Comparison of ENCODE assay signal across 1 cellular context in the genomic region with DNA sequence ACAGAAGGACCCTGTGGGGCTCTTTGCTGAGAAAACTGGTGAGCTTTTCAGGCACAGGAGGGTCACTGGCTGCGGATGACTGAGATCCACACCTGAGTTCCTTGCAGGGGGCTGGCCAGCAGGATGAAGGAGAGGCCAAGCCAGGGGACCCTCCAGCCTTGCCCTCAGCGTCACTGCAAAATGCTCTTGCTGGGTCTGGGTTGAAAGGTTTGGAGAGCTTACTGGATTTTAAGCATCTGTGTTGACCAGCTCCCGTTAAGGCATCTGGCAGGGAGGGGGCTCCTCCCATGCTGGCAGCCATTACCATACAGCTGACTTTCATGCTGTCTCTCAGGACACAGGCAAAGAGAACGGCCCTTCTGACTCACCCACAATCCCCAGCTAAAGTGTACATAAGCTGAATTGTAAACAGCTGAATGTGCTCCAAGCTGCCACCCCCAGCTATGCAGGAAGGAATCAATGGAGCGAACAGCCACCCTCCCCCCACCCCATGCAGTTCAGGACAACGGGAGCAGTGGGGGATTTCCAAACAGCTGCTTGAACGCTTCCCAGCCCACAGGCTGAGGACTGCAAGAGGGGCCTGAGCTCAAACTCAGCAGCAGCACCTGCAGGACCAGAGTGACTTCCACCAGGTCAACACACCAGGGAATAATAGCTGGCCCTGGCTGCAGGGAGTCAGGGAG.
TF ChIP-seq lines count a peak whose summit lies in the region.

No MANE protein-coding gene starts in this region.

TF ChIP-seq in HepG2, 621 proteins besides CTCF, POLR2A, EP300 and RAD21 (continued from another document and continues in another):
- TF ChIP-seq, protein P1, sequence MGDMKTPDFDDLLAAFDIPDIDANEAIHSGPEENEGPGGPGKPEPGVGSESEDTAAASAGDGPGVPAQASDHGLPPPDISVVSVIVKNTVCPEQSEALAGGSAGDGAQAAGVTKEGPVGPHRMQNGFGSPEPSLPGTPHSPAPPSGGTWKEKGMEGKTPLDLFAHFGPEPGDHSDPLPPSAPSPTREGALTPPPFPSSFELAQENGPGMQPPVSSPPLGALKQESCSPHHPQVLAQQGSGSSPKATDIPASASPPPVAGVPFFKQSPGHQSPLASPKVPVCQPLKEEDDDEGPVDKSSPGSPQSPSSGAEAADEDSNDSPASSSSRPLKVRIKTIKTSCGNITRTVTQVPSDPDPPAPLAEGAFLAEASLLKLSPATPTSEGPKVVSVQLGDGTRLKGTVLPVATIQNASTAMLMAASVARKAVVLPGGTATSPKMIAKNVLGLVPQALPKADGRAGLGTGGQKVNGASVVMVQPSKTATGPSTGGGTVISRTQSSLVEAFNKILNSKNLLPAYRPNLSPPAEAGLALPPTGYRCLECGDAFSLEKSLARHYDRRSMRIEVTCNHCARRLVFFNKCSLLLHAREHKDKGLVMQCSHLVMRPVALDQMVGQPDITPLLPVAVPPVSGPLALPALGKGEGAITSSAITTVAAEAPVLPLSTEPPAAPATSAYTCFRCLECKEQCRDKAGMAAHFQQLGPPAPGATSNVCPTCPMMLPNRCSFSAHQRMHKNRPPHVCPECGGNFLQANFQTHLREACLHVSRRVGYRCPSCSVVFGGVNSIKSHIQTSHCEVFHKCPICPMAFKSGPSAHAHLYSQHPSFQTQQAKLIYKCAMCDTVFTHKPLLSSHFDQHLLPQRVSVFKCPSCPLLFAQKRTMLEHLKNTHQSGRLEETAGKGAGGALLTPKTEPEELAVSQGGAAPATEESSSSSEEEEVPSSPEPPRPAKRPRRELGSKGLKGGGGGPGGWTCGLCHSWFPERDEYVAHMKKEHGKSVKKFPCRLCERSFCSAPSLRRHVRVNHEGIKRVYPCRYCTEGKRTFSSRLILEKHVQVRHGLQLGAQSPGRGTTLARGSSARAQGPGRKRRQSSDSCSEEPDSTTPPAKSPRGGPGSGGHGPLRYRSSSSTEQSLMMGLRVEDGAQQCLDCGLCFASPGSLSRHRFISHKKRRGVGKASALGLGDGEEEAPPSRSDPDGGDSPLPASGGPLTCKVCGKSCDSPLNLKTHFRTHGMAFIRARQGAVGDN (CRISPR knock-in tag; IDR thresholded peaks at IDR 0.05): peak; percentile 95
- peak; percentile 52; the same call in 1 of the 2 replicates for TF ChIP-seq ZNF619 (CRISPR knock-in tag; IDR thresholded peaks at IDR 0.05)
- TF ChIP-seq, protein P2, sequence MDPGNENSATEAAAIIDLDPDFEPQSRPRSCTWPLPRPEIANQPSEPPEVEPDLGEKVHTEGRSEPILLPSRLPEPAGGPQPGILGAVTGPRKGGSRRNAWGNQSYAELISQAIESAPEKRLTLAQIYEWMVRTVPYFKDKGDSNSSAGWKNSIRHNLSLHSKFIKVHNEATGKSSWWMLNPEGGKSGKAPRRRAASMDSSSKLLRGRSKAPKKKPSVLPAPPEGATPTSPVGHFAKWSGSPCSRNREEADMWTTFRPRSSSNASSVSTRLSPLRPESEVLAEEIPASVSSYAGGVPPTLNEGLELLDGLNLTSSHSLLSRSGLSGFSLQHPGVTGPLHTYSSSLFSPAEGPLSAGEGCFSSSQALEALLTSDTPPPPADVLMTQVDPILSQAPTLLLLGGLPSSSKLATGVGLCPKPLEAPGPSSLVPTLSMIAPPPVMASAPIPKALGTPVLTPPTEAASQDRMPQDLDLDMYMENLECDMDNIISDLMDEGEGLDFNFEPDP (CRISPR knock-in tag; conservative IDR thresholded peaks at IDR 0.05): no peak
- peak; percentile 54 for TF ChIP-seq U2AF1 (optimal IDR thresholded peaks at IDR 0.05; ENCODE audit: low read depth, low read length)
- no peak for TF ChIP-seq CHD4 (IDR thresholded peaks at IDR 0.05; ENCODE audit: borderline replicate concordance, low read length)
- TF ChIP-seq ZSCAN22 (CRISPR knock-in tag; IDR thresholded peaks at IDR 0.05): no peak
- TF ChIP-seq, protein P3, sequence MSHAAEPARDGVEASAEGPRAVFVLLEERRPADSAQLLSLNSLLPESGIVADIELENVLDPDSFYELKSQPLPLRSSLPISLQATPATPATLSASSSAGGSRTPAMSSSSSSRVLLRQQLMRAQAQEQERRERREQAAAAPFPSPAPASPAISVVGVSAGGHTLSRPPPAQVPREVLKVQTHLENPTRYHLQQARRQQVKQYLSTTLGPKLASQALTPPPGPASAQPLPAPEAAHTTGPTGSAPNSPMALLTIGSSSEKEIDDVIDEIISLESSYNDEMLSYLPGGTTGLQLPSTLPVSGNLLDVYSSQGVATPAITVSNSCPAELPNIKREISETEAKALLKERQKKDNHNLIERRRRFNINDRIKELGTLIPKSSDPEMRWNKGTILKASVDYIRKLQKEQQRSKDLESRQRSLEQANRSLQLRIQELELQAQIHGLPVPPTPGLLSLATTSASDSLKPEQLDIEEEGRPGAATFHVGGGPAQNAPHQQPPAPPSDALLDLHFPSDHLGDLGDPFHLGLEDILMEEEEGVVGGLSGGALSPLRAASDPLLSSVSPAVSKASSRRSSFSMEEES (CRISPR knock-in tag; IDR thresholded peaks at IDR 0.05): peak; percentile 71; the same call in 1 of the 2 replicates
- no peak for TF ChIP-seq ARNT (IDR thresholded peaks at IDR 0.05)
- TF ChIP-seq, protein P4, sequence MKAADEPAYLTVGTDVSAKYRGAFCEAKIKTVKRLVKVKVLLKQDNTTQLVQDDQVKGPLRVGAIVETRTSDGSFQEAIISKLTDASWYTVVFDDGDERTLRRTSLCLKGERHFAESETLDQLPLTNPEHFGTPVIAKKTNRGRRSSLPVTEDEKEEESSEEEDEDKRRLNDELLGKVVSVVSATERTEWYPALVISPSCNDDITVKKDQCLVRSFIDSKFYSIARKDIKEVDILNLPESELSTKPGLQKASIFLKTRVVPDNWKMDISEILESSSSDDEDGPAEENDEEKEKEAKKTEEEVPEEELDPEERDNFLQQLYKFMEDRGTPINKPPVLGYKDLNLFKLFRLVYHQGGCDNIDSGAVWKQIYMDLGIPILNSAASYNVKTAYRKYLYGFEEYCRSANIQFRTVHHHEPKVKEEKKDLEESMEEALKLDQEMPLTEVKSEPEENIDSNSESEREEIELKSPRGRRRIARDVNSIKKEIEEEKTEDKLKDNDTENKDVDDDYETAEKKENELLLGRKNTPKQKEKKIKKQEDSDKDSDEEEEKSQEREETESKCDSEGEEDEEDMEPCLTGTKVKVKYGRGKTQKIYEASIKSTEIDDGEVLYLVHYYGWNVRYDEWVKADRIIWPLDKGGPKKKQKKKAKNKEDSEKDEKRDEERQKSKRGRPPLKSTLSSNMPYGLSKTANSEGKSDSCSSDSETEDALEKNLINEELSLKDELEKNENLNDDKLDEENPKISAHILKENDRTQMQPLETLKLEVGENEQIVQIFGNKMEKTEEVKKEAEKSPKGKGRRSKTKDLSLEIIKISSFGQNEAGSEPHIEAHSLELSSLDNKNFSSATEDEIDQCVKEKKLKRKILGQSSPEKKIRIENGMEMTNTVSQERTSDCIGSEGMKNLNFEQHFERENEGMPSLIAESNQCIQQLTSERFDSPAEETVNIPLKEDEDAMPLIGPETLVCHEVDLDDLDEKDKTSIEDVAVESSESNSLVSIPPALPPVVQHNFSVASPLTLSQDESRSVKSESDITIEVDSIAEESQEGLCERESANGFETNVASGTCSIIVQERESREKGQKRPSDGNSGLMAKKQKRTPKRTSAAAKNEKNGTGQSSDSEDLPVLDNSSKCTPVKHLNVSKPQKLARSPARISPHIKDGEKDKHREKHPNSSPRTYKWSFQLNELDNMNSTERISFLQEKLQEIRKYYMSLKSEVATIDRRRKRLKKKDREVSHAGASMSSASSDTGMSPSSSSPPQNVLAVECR (CRISPR knock-in tag; IDR thresholded peaks at IDR 0.05; ENCODE audit: borderline replicate concordance): peak; percentile 96
- peak; percentile 97 for TF ChIP-seq HIVEP1 (CRISPR knock-in tag; IDR thresholded peaks at IDR 0.05)
- TF ChIP-seq ZNF501 (CRISPR knock-in tag; IDR thresholded peaks at IDR 0.05): peak; percentile 92
- TF ChIP-seq ZNF776 (CRISPR knock-in tag; IDR thresholded peaks at IDR 0.05): peak; percentile 85; the same call in 1 of the 2 replicates
- TF ChIP-seq TAF1 (CRISPR knock-in tag; IDR thresholded peaks at IDR 0.05): peak; percentile 28; the same call in 1 of the 2 replicates
- TF ChIP-seq XBP1 (CRISPR knock-in tag; IDR thresholded peaks at IDR 0.05): no peak
- no peak for TF ChIP-seq NFATC3 (CRISPR knock-in tag; IDR thresholded peaks at IDR 0.05)
- no peak for TF ChIP-seq DNMT1 (CRISPR knock-in tag; IDR thresholded peaks at IDR 0.05)
- peak; percentile 38; the same call in 1 of the 2 replicates for TF ChIP-seq ZNF766 (CRISPR knock-in tag; IDR thresholded peaks at IDR 0.05; ENCODE audit: borderline replicate concordance)
- TF ChIP-seq DNMT3B (CRISPR knock-in tag; conservative IDR thresholded peaks at IDR 0.05): no peak
- TF ChIP-seq JARID2 (CRISPR knock-in tag; IDR thresholded peaks at IDR 0.05; ENCODE audit: insufficient replicate concordance): no peak
- TF ChIP-seq HDAC2 (CRISPR knock-in tag; IDR thresholded peaks at IDR 0.05): peak; percentile 93
- TF ChIP-seq DPF2 (CRISPR knock-in tag; IDR thresholded peaks at IDR 0.05; ENCODE audit: borderline replicate concordance, low read depth): peak; percentile 76; the same call in 1 of the 2 replicates
- peak; percentile 73; the same call in 1 of the 2 replicates for TF ChIP-seq GFI1 (CRISPR knock-in tag; IDR thresholded peaks at IDR 0.05; ENCODE audit: borderline replicate concordance)
- no peak for TF ChIP-seq FOXC1 (CRISPR knock-in tag; IDR thresholded peaks at IDR 0.05; ENCODE audit: borderline replicate concordance)
- TF ChIP-seq, protein P5, sequence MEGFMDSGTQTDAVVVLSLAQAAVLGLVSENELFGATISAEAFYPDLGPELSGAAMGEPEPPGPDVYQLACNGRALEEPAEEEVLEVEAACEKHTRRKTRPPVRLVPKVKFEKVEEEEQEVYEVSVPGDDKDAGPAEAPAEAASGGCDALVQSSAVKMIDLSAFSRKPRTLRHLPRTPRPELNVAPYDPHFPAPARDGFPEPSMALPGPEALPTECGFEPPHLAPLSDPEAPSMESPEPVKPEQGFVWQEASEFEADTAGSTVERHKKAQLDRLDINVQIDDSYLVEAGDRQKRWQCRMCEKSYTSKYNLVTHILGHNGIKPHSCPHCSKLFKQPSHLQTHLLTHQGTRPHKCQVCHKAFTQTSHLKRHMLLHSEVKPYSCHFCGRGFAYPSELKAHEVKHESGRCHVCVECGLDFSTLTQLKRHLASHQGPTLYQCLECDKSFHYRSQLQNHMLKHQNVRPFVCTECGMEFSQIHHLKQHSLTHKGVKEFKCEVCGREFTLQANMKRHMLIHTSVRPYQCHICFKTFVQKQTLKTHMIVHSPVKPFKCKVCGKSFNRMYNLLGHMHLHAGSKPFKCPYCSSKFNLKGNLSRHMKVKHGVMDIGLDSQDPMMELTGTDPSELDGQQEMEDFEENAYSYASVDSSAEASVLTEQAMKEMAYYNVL (CRISPR knock-in tag; IDR thresholded peaks at IDR 0.05; ENCODE audit: borderline replicate concordance): peak; percentile 96
- no peak for TF ChIP-seq SYNCRIP (IDR thresholded peaks at IDR 0.05; ENCODE audit: insufficient read depth, low read depth, low read length)
- TF ChIP-seq SRY (CRISPR knock-in tag; IDR thresholded peaks at IDR 0.05): no peak
- TF ChIP-seq, protein P6, sequence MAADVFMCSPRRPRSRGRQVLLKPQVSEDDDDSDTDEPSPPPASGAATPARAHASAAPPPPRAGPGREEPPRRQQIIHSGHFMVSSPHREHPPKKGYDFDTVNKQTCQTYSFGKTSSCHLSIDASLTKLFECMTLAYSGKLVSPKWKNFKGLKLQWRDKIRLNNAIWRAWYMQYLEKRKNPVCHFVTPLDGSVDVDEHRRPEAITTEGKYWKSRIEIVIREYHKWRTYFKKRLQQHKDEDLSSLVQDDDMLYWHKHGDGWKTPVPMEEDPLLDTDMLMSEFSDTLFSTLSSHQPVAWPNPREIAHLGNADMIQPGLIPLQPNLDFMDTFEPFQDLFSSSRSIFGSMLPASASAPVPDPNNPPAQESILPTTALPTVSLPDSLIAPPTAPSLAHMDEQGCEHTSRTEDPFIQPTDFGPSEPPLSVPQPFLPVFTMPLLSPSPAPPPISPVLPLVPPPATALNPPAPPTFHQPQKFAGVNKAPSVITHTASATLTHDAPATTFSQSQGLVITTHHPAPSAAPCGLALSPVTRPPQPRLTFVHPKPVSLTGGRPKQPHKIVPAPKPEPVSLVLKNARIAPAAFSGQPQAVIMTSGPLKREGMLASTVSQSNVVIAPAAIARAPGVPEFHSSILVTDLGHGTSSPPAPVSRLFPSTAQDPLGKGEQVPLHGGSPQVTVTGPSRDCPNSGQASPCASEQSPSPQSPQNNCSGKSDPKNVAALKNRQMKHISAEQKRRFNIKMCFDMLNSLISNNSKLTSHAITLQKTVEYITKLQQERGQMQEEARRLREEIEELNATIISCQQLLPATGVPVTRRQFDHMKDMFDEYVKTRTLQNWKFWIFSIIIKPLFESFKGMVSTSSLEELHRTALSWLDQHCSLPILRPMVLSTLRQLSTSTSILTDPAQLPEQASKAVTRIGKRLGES (CRISPR knock-in tag; IDR thresholded peaks at IDR 0.05; ENCODE audit: borderline replicate concordance): no peak
- TF ChIP-seq MED1 (CRISPR knock-in tag; IDR thresholded peaks at IDR 0.05): peak; percentile 97
- TF ChIP-seq, protein P7, sequence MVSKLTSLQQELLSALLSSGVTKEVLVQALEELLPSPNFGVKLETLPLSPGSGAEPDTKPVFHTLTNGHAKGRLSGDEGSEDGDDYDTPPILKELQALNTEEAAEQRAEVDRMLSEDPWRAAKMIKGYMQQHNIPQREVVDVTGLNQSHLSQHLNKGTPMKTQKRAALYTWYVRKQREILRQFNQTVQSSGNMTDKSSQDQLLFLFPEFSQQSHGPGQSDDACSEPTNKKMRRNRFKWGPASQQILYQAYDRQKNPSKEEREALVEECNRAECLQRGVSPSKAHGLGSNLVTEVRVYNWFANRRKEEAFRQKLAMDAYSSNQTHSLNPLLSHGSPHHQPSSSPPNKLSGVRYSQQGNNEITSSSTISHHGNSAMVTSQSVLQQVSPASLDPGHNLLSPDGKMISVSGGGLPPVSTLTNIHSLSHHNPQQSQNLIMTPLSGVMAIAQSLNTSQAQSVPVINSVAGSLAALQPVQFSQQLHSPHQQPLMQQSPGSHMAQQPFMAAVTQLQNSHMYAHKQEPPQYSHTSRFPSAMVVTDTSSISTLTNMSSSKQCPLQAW (CRISPR knock-in tag; IDR thresholded peaks at IDR 0.05): peak; percentile 98
- TF ChIP-seq HMG20A (CRISPR knock-in tag; IDR thresholded peaks at IDR 0.05; ENCODE audit: borderline replicate concordance): peak; percentile 71; the same call in 1 of the 2 replicates
